Comparison of ENCODE assay signal across 8 cellular contexts in the genomic region with DNA sequence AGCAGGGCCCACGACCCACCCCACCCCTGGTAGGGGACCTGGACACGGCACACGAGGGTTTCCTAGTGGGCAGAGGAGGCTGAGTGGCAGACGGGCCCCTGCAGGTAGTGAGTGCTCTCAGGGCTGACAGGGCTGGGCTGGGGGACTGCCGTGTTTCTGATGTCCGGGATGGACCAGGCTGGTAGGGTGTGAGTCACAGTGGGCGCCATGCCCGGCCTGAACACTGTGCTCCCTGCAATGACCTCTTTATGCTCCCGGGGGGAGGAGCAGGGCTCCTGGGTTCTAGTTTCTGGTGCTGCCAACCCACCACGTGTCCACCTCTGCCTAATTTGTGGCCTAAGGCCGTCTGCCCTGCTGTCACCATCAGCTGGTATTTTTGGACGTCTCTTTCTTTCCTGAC. TPM values are rescaled to one million over a fixed set of nuclear protein-coding genes. Genes with fewer than 3 reads are reported as not detected.
A peak's percentile ranks its signal among the peaks of the same experiment; 100 is the strongest.
DNase-seq lines count a peak whose midpoint lies in the region; ATAC-seq, FAIRE-seq and TF ChIP-seq lines count a peak whose summit lies in the region.

No MANE protein-coding gene starts in this region.

- peak overlapping the region; percentile 27 for H4K91ac ChIP-seq in neuronal stem cell (ENCODE audit: low read depth, low read length, poor library complexity)

- H3K27me3 ChIP-seq in neuronal stem cell (ENCODE audit: control insufficient read depth in 3 of 3, insufficient read depth in 3 of 3, low read depth in 1 of 3, low read length in 3 of 3) (peaks cover 0 to 5% (median 0%) of the 10 kb centered on the region in 3 experiments), small intestine (ENCODE audit: control insufficient read depth in 2 of 2, insufficient read depth in 2 of 2, low read length in 2 of 2) (peaks cover 2 to 10% of the 10 kb centered on the region in 2 donors)

- peak overlapping the region; percentile 50 for H2AFZ ChIP-seq in neuronal stem cell (ENCODE audit: low read length)

- peak overlapping the region; percentile 64 for H3K4me2 ChIP-seq in neuronal stem cell (ENCODE audit: insufficient read depth, low read length, poor library complexity, severe bottlenecking)

- CTCF ChIA-PET in activated CD4-positive, alpha-beta T cell treated with anti-CD3 and anti-CD28 coated beads for 36 hours (lab: Charles Lee), result interaction anchor here (0.6 to 0.7 kb wide), 2 partner anchors 10 to 472 kb away, joined by 3 to 4 read pairs; no protein-coding TSS in a partner anchor

- H3K4me3 Mint-ChIP-seq in activated CD4-positive, alpha-beta T cell treated with anti-CD3 and anti-CD28 coated beads for 36 hours, result no peak overlapping the region

- peak overlapping the region; percentile 32 for H3K9ac ChIP-seq in neuronal stem cell (ENCODE audit: low read depth, low read length, poor library complexity)

- no peak overlapping the region for H3K27ac Mint-ChIP-seq in activated CD4-positive, alpha-beta T cell treated with anti-CD3 and anti-CD28 coated beads for 36 hours

- WGBS in neuronal stem cell (ENCODE audit: extremely low coverage in 2 of 2, insufficient read length in 2 of 2, insufficient replicate concordance in 1 of 2), 2 donors, result no CpG with 5 or more reads among the region's 12 CpGs
- WGBS in small intestine, 3 donors, result 38 to 42% (median 38%) methylated on average over 12 of the region's 12 CpGs

- FAIRE-seq in small intestine (lab: Jason Lieb, UNC), result no peak

- peak overlapping the region; percentile 48 for H2BK120ac ChIP-seq in neuronal stem cell (ENCODE audit: low read depth, low read length)

- peak overlapping the region; percentile 72 for H3K14ac ChIP-seq in neuronal stem cell (ENCODE audit: low read length)

- peak overlapping the region; percentile 86 for H2AK5ac ChIP-seq in neuronal stem cell (ENCODE audit: low read depth, low read length)

- peak overlapping the region; percentile 46 for H2BK12ac ChIP-seq in neuronal stem cell (ENCODE audit: low read length)

- H3K27me3 Mint-ChIP-seq in activated CD4-positive, alpha-beta T cell treated with anti-CD3 and anti-CD28 coated beads for 36 hours, result peaks cover 26% of the 10 kb centered on the region

- peak overlapping the region; percentile 62 for H3K23ac ChIP-seq in neuronal stem cell (ENCODE audit: low read depth, low read length, poor library complexity)

- H3K27ac ChIP-seq in neuronal stem cell (replicated peaks; ENCODE audit: low read length) (no peak overlapping the region), small intestine (ENCODE audit: low read depth in 1 of 2, low read length in 1 of 2) (peak overlapping the region in 1 of 2 donors; percentile 65)

- peak overlapping the region; percentile 73 for H3K18ac ChIP-seq in neuronal stem cell (ENCODE audit: low read length)

- no peak overlapping the region for H4K8ac ChIP-seq in neuronal stem cell (ENCODE audit: low read depth, low read length)

- H3K4me1 ChIP-seq in neuronal stem cell (ENCODE audit: control insufficient read depth in 2 of 2, insufficient read depth in 1 of 2, low read depth in 1 of 2, low read length in 2 of 2), result peaks cover 69 to 72% of the 10 kb centered on the region in 2 donors
- no peaks in the 10 kb centered on the region for H3K4me1 ChIP-seq in small intestine (ENCODE audit: control insufficient read depth in 2 of 2, insufficient read depth in 1 of 2, low read depth in 1 of 2, low read length in 1 of 2)

- intact Hi-C loops in activated CD4-positive, alpha-beta T cell treated with anti-CD3 and anti-CD28 coated beads for 36 hours (cut with DNase I, micrococcal nuclease), result no loop called here

- DNase-seq in DMS 273 treated with DMSO at 0.1 percent for 48 hours (lab: John Stamatoyannopoulos, UW) (peak; percentile 62), fibroblast of villous mesenchyme (ENCODE audit: low read depth) (peak; percentile 80), neuronal stem cell (ENCODE audit: low spot score) (no peak), small intestine (no peak), OCI-M2 (lab: John Stamatoyannopoulos, UW; ENCODE audit: unreplicated experiment) (no peak)
- DNase-seq in activated CD4-positive, alpha-beta T cell treated with anti-CD3 and anti-CD28 coated beads for 36 hours, result no peak

- no peak for TF ChIP-seq CTCF in fibroblast of villous mesenchyme (IDR thresholded peaks at IDR 0.05; ENCODE audit: insufficient read depth, low read depth, low read length)

- peaks cover 16% of the 10 kb centered on the region for H3K4me1 Mint-ChIP-seq in activated CD4-positive, alpha-beta T cell treated with anti-CD3 and anti-CD28 coated beads for 36 hours

- POLR2A ChIA-PET in activated CD4-positive, alpha-beta T cell treated with anti-CD3 and anti-CD28 coated beads for 36 hours (lab: Charles Lee), result no interaction called here

- H3K36me3 Mint-ChIP-seq in activated CD4-positive, alpha-beta T cell treated with anti-CD3 and anti-CD28 coated beads for 36 hours (ENCODE audit: low read depth), result peaks cover 3% of the 10 kb centered on the region

- H2BK15ac ChIP-seq in neuronal stem cell (ENCODE audit: low read length), result no peak overlapping the region

- H3K36me3 ChIP-seq in neuronal stem cell (replicated peaks in 1 of 2; ENCODE audit: control insufficient read depth in 2 of 2, insufficient read depth in 2 of 2, low read length in 2 of 2) (peaks cover 0 to 5% of the 10 kb centered on the region in 2 donors), small intestine (ENCODE audit: control insufficient read depth in 2 of 2, insufficient read depth in 2 of 2, low read length in 2 of 2) (no peaks in the 10 kb centered on the region)

- H3K4me3 ChIP-seq in fibroblast of villous mesenchyme (ENCODE audit: low read depth, low read length) (peak overlapping the region; percentile 74), neuronal stem cell (ENCODE audit: low read length in 2 of 2) (peak overlapping the region in 1 of 2 donors; percentile 74), small intestine (ENCODE audit: low read depth in 1 of 2, low read length in 2 of 2) (no peak overlapping the region)

- no peaks in the 10 kb centered on the region for H3K9me3 Mint-ChIP-seq in activated CD4-positive, alpha-beta T cell treated with anti-CD3 and anti-CD28 coated beads for 36 hours (ENCODE audit: low read depth)

- no peak overlapping the region for H3K4ac ChIP-seq in neuronal stem cell (ENCODE audit: low read length)

- H3K79me1 ChIP-seq in neuronal stem cell (ENCODE audit: low read depth, low read length), result peaks cover 3% of the 10 kb centered on the region

- H3K9me3 ChIP-seq in neuronal stem cell (replicated peaks in 1 of 2; ENCODE audit: control insufficient read depth in 2 of 2, insufficient read depth in 1 of 2, low read depth in 1 of 2, low read length in 2 of 2) (no peaks in the 10 kb centered on the region), small intestine (ENCODE audit: control insufficient read depth, low read depth) (no peaks in the 10 kb centered on the region)

- ATAC-seq in SK-N-SH treated with all-trans-retinoic acid at 6 μM for 48 hours, result peak; percentile 75
- ATAC-seq in HG03378 (IDR thresholded peaks at IDR 0.05; ENCODE audit: unreplicated experiment), result no peak
- no peak for ATAC-seq in activated CD4-positive, alpha-beta T cell treated with anti-CD3 and anti-CD28 coated beads for 36 hours

- H2BK5ac ChIP-seq in neuronal stem cell (ENCODE audit: low read length), result peak overlapping the region; percentile 20

TF ChIP-seq in SK-N-SH treated with all-trans-retinoic acid at 6 μM for 48 hours, 23 proteins besides CTCF, POLR2A, EP300 and RAD21:
- TF ChIP-seq ZFP3 (CRISPR knock-in tag; IDR thresholded peaks at IDR 0.05) (0 out of 2 replicates have a peak, but pooled peaks have one; percentile 22), ZC3H10 (CRISPR knock-in tag; IDR thresholded peaks at IDR 0.05) (no peak), TCF4 (CRISPR knock-in tag; IDR thresholded peaks at IDR 0.05; ENCODE audit: borderline replicate concordance) (no peak)
- TF ChIP-seq, protein P1, sequence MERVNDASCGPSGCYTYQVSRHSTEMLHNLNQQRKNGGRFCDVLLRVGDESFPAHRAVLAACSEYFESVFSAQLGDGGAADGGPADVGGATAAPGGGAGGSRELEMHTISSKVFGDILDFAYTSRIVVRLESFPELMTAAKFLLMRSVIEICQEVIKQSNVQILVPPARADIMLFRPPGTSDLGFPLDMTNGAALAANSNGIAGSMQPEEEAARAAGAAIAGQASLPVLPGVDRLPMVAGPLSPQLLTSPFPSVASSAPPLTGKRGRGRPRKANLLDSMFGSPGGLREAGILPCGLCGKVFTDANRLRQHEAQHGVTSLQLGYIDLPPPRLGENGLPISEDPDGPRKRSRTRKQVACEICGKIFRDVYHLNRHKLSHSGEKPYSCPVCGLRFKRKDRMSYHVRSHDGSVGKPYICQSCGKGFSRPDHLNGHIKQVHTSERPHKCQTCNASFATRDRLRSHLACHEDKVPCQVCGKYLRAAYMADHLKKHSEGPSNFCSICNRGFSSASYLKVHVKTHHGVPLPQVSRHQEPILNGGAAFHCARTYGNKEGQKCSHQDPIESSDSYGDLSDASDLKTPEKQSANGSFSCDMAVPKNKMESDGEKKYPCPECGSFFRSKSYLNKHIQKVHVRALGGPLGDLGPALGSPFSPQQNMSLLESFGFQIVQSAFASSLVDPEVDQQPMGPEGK (CRISPR knock-in tag; IDR thresholded peaks at IDR 0.05; ENCODE audit: borderline replicate concordance), result no peak

RNA-seq across cellular contexts. Expression of gene ARHGAP23, which starts 26.3 kb away (rescaled TPM):
- 53.8 and 66.1 TPM in 2 replicates for total RNA-seq in fibroblast of villous mesenchyme
- polyA plus RNA-seq in neuronal stem cell (2013, experiment 1 of 2), result 15.0 TPM
- 15.8 TPM for polyA plus RNA-seq in neuronal stem cell (2013, experiment 2 of 2)
- 10 to 100 TPM in 1 of 3 donors, 1 to 10 TPM in 1, under 1 TPM in 1; 0.89 to 10.4 (median 1.1) TPM for polyA plus RNA-seq in small intestine
- total RNA-seq in activated CD4-positive, alpha-beta T cell treated with anti-CD3 and anti-CD28 coated beads for 36 hours, result under 1 TPM; 0.55 to 0.86 TPM

Comparison
In these comparisons a context has a peak if more than half of its experiments do, and no peak if none do; other contexts are left out.
1. DNase-seq: peak in DMS 273 treated with DMSO at 0.1 percent for 48 hours (single experiment) and fibroblast of villous mesenchyme (single experiment); none in neuronal stem cell (single experiment), small intestine (single experiment), activated CD4-positive, alpha-beta T cell treated with anti-CD3 and anti-CD28 coated beads for 36 hours (single experiment) and OCI-M2 (single experiment).
2. RNA of gene ARHGAP23, which starts 26.3 kb away (total RNA-seq): 53.8 to 66.1 TPM in fibroblast of villous mesenchyme; 0.55 to 0.86 TPM in activated CD4-positive, alpha-beta T cell treated with anti-CD3 and anti-CD28 coated beads for 36 hours; every median in the first group is over 10 times any median in the second.